ENCODE assay signal across 20 cellular contexts in the genomic region with DNA sequence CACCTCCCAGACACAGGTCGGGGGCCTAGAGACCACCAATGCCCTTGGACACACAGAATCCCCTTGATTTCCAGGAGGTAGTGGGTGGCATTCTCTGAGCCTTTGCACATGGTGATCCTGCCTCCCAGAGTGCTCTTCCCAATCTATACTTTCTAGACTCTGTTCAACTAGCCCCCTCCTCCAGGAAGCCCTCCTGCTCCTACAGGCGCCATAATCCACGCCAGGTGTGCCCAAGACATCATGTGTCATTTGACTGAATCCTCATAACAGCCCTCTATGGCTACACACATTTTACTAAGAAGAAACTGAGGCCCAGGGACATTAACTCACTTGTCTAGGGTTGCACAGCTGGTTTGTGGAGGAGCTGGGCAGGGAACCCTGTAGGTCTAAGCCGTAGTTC. TPM values are rescaled to one million over a fixed set of nuclear protein-coding genes. Genes with fewer than 3 reads are reported as not detected.
DNase-seq lines count a peak whose midpoint lies in the region; ATAC-seq and TF ChIP-seq lines count a peak whose summit lies in the region.
"Had no signal": no experiment of that assay in that cellular context is flagged by ENCODE, and none has a peak within 500 bp of the region (broad histone marks: within the 10 kb centered on the region; RNA-seq: fewer than 3 reads in every experiment).

No MANE protein-coding gene starts in this region.

- no peaks in the 10 kb centered on the region for H3K27me3 ChIP-seq in CD4-positive, alpha-beta memory T cell (ENCODE audit: insufficient read depth, low read length)
- no peaks in the 10 kb centered on the region for H3K27me3 ChIP-seq in breast epithelium
- H3K27me3 ChIP-seq in mesenchymal stem cell (ENCODE audit: control insufficient read depth in 1 of 2, insufficient read depth in 1 of 2, low read length in 2 of 2), result no peaks in the 10 kb centered on the region
- H3K27me3 ChIP-seq: BLaER1 had no signal

- no peak overlapping the region for H3K14ac ChIP-seq in mesenchymal stem cell (ENCODE audit: low read length in 2 of 2)

- H3K18ac ChIP-seq in mesenchymal stem cell (ENCODE audit: low read depth in 1 of 2, low read length in 2 of 2), result no peak overlapping the region

- H3K9me3 Mint-ChIP-seq in activated T-cell treated with anti-CD3 and anti-CD28 coated beads, Interleukin-2, amount 50 U/mL, for 24 hours, result no peaks in the 10 kb centered on the region
- H3K9me3 Mint-ChIP-seq in activated T-cell treated with anti-CD3 and anti-CD28 coated beads, Interleukin-2, amount 50 U/mL, for 72 hours, result no peaks in the 10 kb centered on the region
- H3K9me3 Mint-ChIP-seq in CD4-positive, alpha-beta memory T cell, result no peaks in the 10 kb centered on the region
- no peaks in the 10 kb centered on the region for H3K9me3 Mint-ChIP-seq in chondrocyte (ENCODE audit: low read depth)
- no peaks in the 10 kb centered on the region for H3K9me3 Mint-ChIP-seq in stimulated activated effector memory CD8-positive, alpha-beta T cell treated with anti-CD3 and anti-CD28 coated beads, Interleukin-12 subunit alpha, Interleukin-12 subunit beta, amount 100 ng/mL, for 72 hours
- H3K9me3 Mint-ChIP-seq: CD14-positive monocyte; CD8-positive, alpha-beta memory T cell; H9 had no signal

- no peak overlapping the region for H4K8ac ChIP-seq in mesenchymal stem cell (ENCODE audit: low read length)

- no peak overlapping the region for H2BK5ac ChIP-seq in mesenchymal stem cell (ENCODE audit: low read depth, low read length, poor library complexity, severe bottlenecking)

- POLR2A ChIA-PET in CD4-positive, alpha-beta memory T cell (lab: Charles Lee; ENCODE audit: partially characterized antibody), result interaction anchor here (2.3 kb wide), 1 partner anchor 7 kb away, joined by 13 read pairs; a partner anchor contains a TSS

- H3K36me3 ChIP-seq in CD4-positive, alpha-beta memory T cell (ENCODE audit: insufficient read depth, low read length), result peaks cover 44% of the 10 kb centered on the region
- peaks cover 4% of the 10 kb centered on the region for H3K36me3 ChIP-seq in breast epithelium
- peaks cover 76 to 82% of the 10 kb centered on the region in 2 experiments for H3K36me3 ChIP-seq in mesenchymal stem cell (ENCODE audit: control insufficient read depth in 1 of 2, insufficient read depth in 2 of 2, low read depth in 1 of 2, low read length in 2 of 2)

- no peak overlapping the region for H3K9ac ChIP-seq in mesenchymal stem cell (ENCODE audit: low read length)
- H3K9ac ChIP-seq: BLaER1 had no signal

- H3K4me1 Mint-ChIP-seq in activated T-cell treated with anti-CD3 and anti-CD28 coated beads, Interleukin-2, amount 50 U/mL, for 24 hours (ENCODE audit: low read depth), result peaks cover 10% of the 10 kb centered on the region
- H3K4me1 Mint-ChIP-seq in activated T-cell treated with anti-CD3 and anti-CD28 coated beads, Interleukin-2, amount 50 U/mL, for 72 hours (ENCODE audit: low read depth), result peaks cover 5% of the 10 kb centered on the region
- peaks cover 4 to 7% (median 5%) of the 10 kb centered on the region in 4 donors for H3K4me1 Mint-ChIP-seq in CD4-positive, alpha-beta memory T cell
- peaks cover 6% of the 10 kb centered on the region for H3K4me1 Mint-ChIP-seq in chondrocyte (ENCODE audit: low read depth)
- peaks cover 8% of the 10 kb centered on the region for H3K4me1 Mint-ChIP-seq in stimulated activated effector memory CD8-positive, alpha-beta T cell treated with anti-CD3 and anti-CD28 coated beads, Interleukin-12 subunit alpha, Interleukin-12 subunit beta, amount 100 ng/mL, for 72 hours
- H3K4me1 Mint-ChIP-seq: H9 had no signal

- ATAC-seq in activated T-cell treated with anti-CD3 and anti-CD28 coated beads, Interleukin-2, amount 50 U/mL, for 72 hours (replicated peaks in 1 of 2), result no peak
- no peak for ATAC-seq in stimulated activated effector memory CD8-positive, alpha-beta T cell treated with anti-CD3 and anti-CD28 coated beads, Interleukin-12 subunit alpha, Interleukin-12 subunit beta, amount 100 ng/mL, for 72 hours
- ATAC-seq: GM12878 had no signal

- H3K9me3 ChIP-seq in CD4-positive, alpha-beta memory T cell (ENCODE audit: control insufficient read depth in 1 of 2, low read length in 2 of 2), result no peaks in the 10 kb centered on the region
- no peaks in the 10 kb centered on the region for H3K9me3 ChIP-seq in breast epithelium
- no peaks in the 10 kb centered on the region for H3K9me3 ChIP-seq in mesenchymal stem cell (ENCODE audit: control insufficient read depth, low read length)
- H3K9me3 ChIP-seq: BLaER1 had no signal

- no peak overlapping the region for H2AFZ ChIP-seq in mesenchymal stem cell (ENCODE audit: low read depth, low read length)

- H3K36me3 Mint-ChIP-seq in activated T-cell treated with anti-CD3 and anti-CD28 coated beads, Interleukin-2, amount 50 U/mL, for 24 hours (ENCODE audit: low read depth), result peaks cover 81% of the 10 kb centered on the region
- peaks cover 0 to 10% of the 10 kb centered on the region in 2 donors for H3K36me3 Mint-ChIP-seq in activated T-cell treated with anti-CD3 and anti-CD28 coated beads, Interleukin-2, amount 50 U/mL, for 72 hours (ENCODE audit: insufficient read depth in 2 of 2)
- peaks cover 26 to 61% of the 10 kb centered on the region in 2 donors for H3K36me3 Mint-ChIP-seq in CD4-positive, alpha-beta memory T cell
- H3K36me3 Mint-ChIP-seq in chondrocyte (ENCODE audit: low read depth), result peaks cover 30% of the 10 kb centered on the region
- peaks cover 88% of the 10 kb centered on the region for H3K36me3 Mint-ChIP-seq in stimulated activated effector memory CD8-positive, alpha-beta T cell treated with anti-CD3 and anti-CD28 coated beads, Interleukin-12 subunit alpha, Interleukin-12 subunit beta, amount 100 ng/mL, for 72 hours

- H3K4me3 ChIP-seq in CD4-positive, alpha-beta memory T cell (ENCODE audit: low read length in 2 of 2), result no peak overlapping the region
- H3K4me3 ChIP-seq in breast epithelium (no peak overlapping the region), mesenchymal stem cell (ENCODE audit: insufficient read depth in 1 of 2, low read depth in 1 of 2, low read length in 2 of 2) (no peak overlapping the region)
- H3K4me3 ChIP-seq: BLaER1, GM12878 had no signal

- no peak overlapping the region for H3K27ac ChIP-seq in CD4-positive, alpha-beta memory T cell (ENCODE audit: low read depth, low read length)
- H3K27ac ChIP-seq in breast epithelium (no peak overlapping the region), mesenchymal stem cell (ENCODE audit: low read length, poor library complexity, severe bottlenecking) (no peak overlapping the region)
- H3K27ac ChIP-seq: 22Rv1, BLaER1 had no signal

- no peak overlapping the region for H2BK15ac ChIP-seq in mesenchymal stem cell (ENCODE audit: low read depth, poor library complexity, severe bottlenecking)

- H3K27ac Mint-ChIP-seq in activated T-cell treated with anti-CD3 and anti-CD28 coated beads, Interleukin-2, amount 50 U/mL, for 24 hours, result peak overlapping the region; percentile 67
- H3K27ac Mint-ChIP-seq in activated T-cell treated with anti-CD3 and anti-CD28 coated beads, Interleukin-2, amount 50 U/mL, for 72 hours, result no peak overlapping the region
- peak overlapping the region in 4 of 7 donors; percentile 26 to 87 (median 48) for H3K27ac Mint-ChIP-seq in CD4-positive, alpha-beta memory T cell
- peak overlapping the region; percentile 8 for H3K27ac Mint-ChIP-seq in chondrocyte (ENCODE audit: unreplicated experiment)
- H3K27ac Mint-ChIP-seq in stimulated activated effector memory CD8-positive, alpha-beta T cell treated with anti-CD3 and anti-CD28 coated beads, Interleukin-12 subunit alpha, Interleukin-12 subunit beta, amount 100 ng/mL, for 72 hours, result peak overlapping the region; percentile 90

- no peak overlapping the region for H3K4ac ChIP-seq in mesenchymal stem cell (ENCODE audit: low read depth in 1 of 2, low read length in 2 of 2)

- H3K27me3 Mint-ChIP-seq in activated T-cell treated with anti-CD3 and anti-CD28 coated beads, Interleukin-2, amount 50 U/mL, for 24 hours, result no peaks in the 10 kb centered on the region
- no peaks in the 10 kb centered on the region for H3K27me3 Mint-ChIP-seq in activated T-cell treated with anti-CD3 and anti-CD28 coated beads, Interleukin-2, amount 50 U/mL, for 72 hours (ENCODE audit: low read depth)
- H3K27me3 Mint-ChIP-seq in CD4-positive, alpha-beta memory T cell, result no peaks in the 10 kb centered on the region
- H3K27me3 Mint-ChIP-seq in chondrocyte (ENCODE audit: low read depth), result no peaks in the 10 kb centered on the region

- no peak overlapping the region for H3K4me3 Mint-ChIP-seq in activated T-cell treated with anti-CD3 and anti-CD28 coated beads, Interleukin-2, amount 50 U/mL, for 24 hours
- no peak overlapping the region for H3K4me3 Mint-ChIP-seq in activated T-cell treated with anti-CD3 and anti-CD28 coated beads, Interleukin-2, amount 50 U/mL, for 72 hours
- no peak overlapping the region for H3K4me3 Mint-ChIP-seq in CD4-positive, alpha-beta memory T cell
- H3K4me3 Mint-ChIP-seq in chondrocyte (ENCODE audit: unreplicated experiment), result no peak overlapping the region
- H3K4me3 Mint-ChIP-seq in stimulated activated effector memory CD8-positive, alpha-beta T cell treated with anti-CD3 and anti-CD28 coated beads, Interleukin-12 subunit alpha, Interleukin-12 subunit beta, amount 100 ng/mL, for 72 hours, result no peak overlapping the region
- H3K4me3 Mint-ChIP-seq: CD14-positive monocyte; CD8-positive, alpha-beta memory T cell; H9 had no signal

- no peak overlapping the region for H3K23ac ChIP-seq in mesenchymal stem cell (ENCODE audit: low read length in 2 of 2)

- no peak for TF ChIP-seq POLR2A in breast epithelium (IDR thresholded peaks at IDR 0.05)

- no peaks in the 10 kb centered on the region for H3K4me1 ChIP-seq in CD4-positive, alpha-beta memory T cell (ENCODE audit: insufficient read depth, low read length)
- no peaks in the 10 kb centered on the region for H3K4me1 ChIP-seq in breast epithelium
- H3K4me1 ChIP-seq in mesenchymal stem cell (ENCODE audit: control insufficient read depth, insufficient read depth, low read depth, low read length), result peaks cover 5% of the 10 kb centered on the region
- H3K4me1 ChIP-seq: BLaER1 had no signal

- no peak overlapping the region for H3K4me2 ChIP-seq in mesenchymal stem cell (ENCODE audit: low read length, poor library complexity, severe bottlenecking)
- H3K4me2 ChIP-seq: BLaER1 had no signal

- H2BK12ac ChIP-seq in mesenchymal stem cell (ENCODE audit: low read length in 2 of 2), result no peak overlapping the region

- 95% methylated on average over 3 of the region's 4 CpGs for WGBS in mesenchymal stem cell

- CTCF ChIA-PET in CD4-positive, alpha-beta memory T cell (lab: Charles Lee; ENCODE audit: partially characterized antibody), result no interaction called here

- TF ChIP-seq CTCF in chondrocyte (IDR thresholded peaks at IDR 0.05) (no peak), breast epithelium (IDR thresholded peaks at IDR 0.05) (no peak)

- H2AK5ac ChIP-seq in mesenchymal stem cell (ENCODE audit: low read length, severe bottlenecking), result no peak overlapping the region

- intact Hi-C loops in CD4-positive, alpha-beta memory T cell (cut with micrococcal nuclease), result no loop called here
- intact Hi-C loops in breast epithelium (cut with DNase I; ENCODE audit: low total_unique reads), result no loop called here

- H3K79me1 ChIP-seq in mesenchymal stem cell (replicated peaks; ENCODE audit: low read length, poor library complexity, severe bottlenecking), result peaks cover 27% of the 10 kb centered on the region

- H4K91ac ChIP-seq in mesenchymal stem cell (ENCODE audit: low read length), result no peak overlapping the region

- no peak overlapping the region for H2BK120ac ChIP-seq in mesenchymal stem cell (ENCODE audit: low read depth, low read length)

- no peak for DNase-seq in activated T-cell treated with anti-CD3 and anti-CD28 coated beads, Interleukin-2, amount 50 U/mL, for 24 hours
- no peak for DNase-seq in activated T-cell treated with anti-CD3 and anti-CD28 coated beads, Interleukin-2, amount 50 U/mL, for 72 hours
- no peak for DNase-seq in CD4-positive, alpha-beta memory T cell
- DNase-seq in chondrocyte (ENCODE audit: low spot score) (no peak), breast epithelium (ENCODE audit: low spot score in 2 of 2) (no peak), mesenchymal stem cell (no peak)
- DNase-seq in stimulated activated effector memory CD8-positive, alpha-beta T cell treated with anti-CD3 and anti-CD28 coated beads, Interleukin-12 subunit alpha, Interleukin-12 subunit beta, amount 100 ng/mL, for 72 hours (ENCODE audit: low spot score in 2 of 2), result no peak
- DNase-seq: CD8-positive, alpha-beta memory T cell; COR-L47; DMS 273 treated with DMSO at 0.1 percent for 48 hours; DMS53; DND-41; EL; H9 had no signal

RNA-seq across cellular contexts. Expression of a gene that starts 7.1 kb away (rescaled TPM):
- total RNA-seq in activated T-cell treated with anti-CD3 and anti-CD28 coated beads, Interleukin-2, amount 50 U/mL, for 72 hours, result 10 to 100 TPM; 72.9 to 81.4 TPM
- total RNA-seq in CD4-positive, alpha-beta memory T cell, result 10 to 100 TPM; 47.8 to 50.5 TPM
- polyA plus RNA-seq in CD4-positive, alpha-beta memory T cell, result 100 to 1,000 TPM; 110 to 136 TPM
- total RNA-seq in chondrocyte (78.8 to 85.3 TPM (median 80.2 TPM) in 3 replicates), breast epithelium (100 to 1,000 TPM; 144 to 232 (median 152) TPM)
- polyA plus RNA-seq in mesenchymal stem cell (2013, experiment 1 of 2), result 68.0 TPM
- 68.2 TPM for polyA plus RNA-seq in mesenchymal stem cell (2013, experiment 2 of 2)

RNA-seq across cellular contexts. Expression of a gene that starts 18.0 kb away (rescaled TPM):
- total RNA-seq in activated T-cell treated with anti-CD3 and anti-CD28 coated beads, Interleukin-2, amount 50 U/mL, for 72 hours, result not detected
- not detected for total RNA-seq in CD4-positive, alpha-beta memory T cell
- polyA plus RNA-seq in CD4-positive, alpha-beta memory T cell, result not detected
- total RNA-seq in chondrocyte, result not detected in 3 replicates
- 10 to 100 TPM in 2 of 3 donors, not detected in 1; 38.5 to 42.3 TPM for total RNA-seq in breast epithelium
- polyA plus RNA-seq in mesenchymal stem cell (2013, experiment 1 of 2), result not detected
- not detected for polyA plus RNA-seq in mesenchymal stem cell (2013, experiment 2 of 2)
- total RNA-seq: A673; CD8-positive, alpha-beta memory T cell; GM12878; H9 had no signal
- polyA plus RNA-seq: AG04450; CD8-positive, alpha-beta memory T cell; GM12878 had no signal

RNA-seq across cellular contexts. Expression of a gene that starts 24.2 kb away (rescaled TPM):
- 100 to 1,000 TPM; 161 to 203 TPM for total RNA-seq in activated T-cell treated with anti-CD3 and anti-CD28 coated beads, Interleukin-2, amount 50 U/mL, for 72 hours
- total RNA-seq in CD4-positive, alpha-beta memory T cell, result 100 to 1,000 TPM; 156 to 165 TPM
- 10 to 100 TPM in 1 of 2 donors, 1 to 10 TPM in 1; 3.1 to 38.9 TPM for polyA plus RNA-seq in CD4-positive, alpha-beta memory T cell
- 130 to 147 TPM (median 140 TPM) in 3 replicates for total RNA-seq in chondrocyte
- total RNA-seq in breast epithelium, result 10 to 100 TPM; 54.1 to 71.8 (median 58.4) TPM
- polyA plus RNA-seq in mesenchymal stem cell (2013, experiment 1 of 2), result 148 TPM
- 145 TPM for polyA plus RNA-seq in mesenchymal stem cell (2013, experiment 2 of 2)

RNA-seq across cellular contexts. Expression of a gene that starts 36.0 kb away (rescaled TPM):
- total RNA-seq in activated T-cell treated with anti-CD3 and anti-CD28 coated beads, Interleukin-2, amount 50 U/mL, for 72 hours, result 1 to 10 TPM in 1 of 2 donors, under 1 TPM in 1; 0.86 to 2.4 TPM
- 1 to 10 TPM; 1.4 to 2.2 TPM for total RNA-seq in CD4-positive, alpha-beta memory T cell
- not detected for polyA plus RNA-seq in CD4-positive, alpha-beta memory T cell
- total RNA-seq in chondrocyte (87.0 to 127 TPM (median 91.9 TPM) in 3 replicates), breast epithelium (10 to 100 TPM; 11.3 to 36.0 (median 12.5) TPM)
- polyA plus RNA-seq in mesenchymal stem cell (2013, experiment 1 of 2), result 5.9 TPM
- 5.2 TPM for polyA plus RNA-seq in mesenchymal stem cell (2013, experiment 2 of 2)

RNA-seq across cellular contexts. Expression of a gene that starts 39.7 kb away (rescaled TPM):
- 10 to 100 TPM; 23.5 to 27.5 TPM for total RNA-seq in activated T-cell treated with anti-CD3 and anti-CD28 coated beads, Interleukin-2, amount 50 U/mL, for 72 hours
- 10 to 100 TPM; 51.8 to 57.9 TPM for total RNA-seq in CD4-positive, alpha-beta memory T cell
- 10 to 100 TPM; 47.5 to 48.8 TPM for polyA plus RNA-seq in CD4-positive, alpha-beta memory T cell
- total RNA-seq in chondrocyte, result 43.5 to 53.6 TPM (median 49.3 TPM) in 3 replicates
- total RNA-seq in breast epithelium, result 10 to 100 TPM; 35.7 to 86.9 (median 55.0) TPM
- polyA plus RNA-seq in mesenchymal stem cell (2013, experiment 1 of 2), result 31.2 TPM
- 28.6 TPM for polyA plus RNA-seq in mesenchymal stem cell (2013, experiment 2 of 2)
